Comparison of ENCODE assay signal across 26 cellular contexts in genomic region chr6:95383878-95384277, GRCh38.
"Had no signal": no experiment of that assay in that cellular context is flagged by ENCODE, and none has a peak within 500 bp of the region (broad histone marks: within the 10 kb centered on the region; RNA-seq: fewer than 3 reads in every experiment).

No MANE protein-coding gene starts in this region.

- H3K27me3 Mint-ChIP-seq: natural killer cell treated with Interleukin-12 subunit alpha and Interleukin-12 subunit beta and Interleukin-15 and Interleukin-18, amount 100 ng/mL, for 72 hours; stimulated activated naive B cell treated with anti-CD40 and anti-IgM and Interleukin-4, amounts not matched to agents 10 μg/mL and 1 μg/mL and 100 μg/mL, for 72 hours had no signal

- DNase-seq: hypothalamus; immature natural killer cell; left ventricle myocardium inferior; mesendoderm; naive thymus-derived CD4-positive, alpha-beta T cell; nucleus accumbens; psoas muscle; right lobe of liver; stimulated activated CD4-positive, alpha-beta T cell treated with anti-CD3 and anti-CD28 coated beads, Interleukin-1b, Interleukin-23, amount 100 ng/mL, for 48 hours; stimulated activated CD4-positive, alpha-beta T cell treated with anti-CD3 and anti-CD28 coated beads, Interleukin-2, amount 100 ng/mL, for 48 hours; stimulated activated CD4-positive, alpha-beta T cell treated with anti-CD3 and anti-CD28 coated beads, Interleukin-4, amount 100 ng/mL, for 4 hours; stimulated activated CD8-positive, alpha-beta memory T cell treated with anti-CD3 and anti-CD28 coated beads, Interleukin-4, amount 100 ng/mL, for 48 hours; stimulated activated naive B cell treated with anti-CD40 and anti-IgM and Interleukin-4, amounts not matched to agents 10 μg/mL and 1 μg/mL and 100 μg/mL, for 72 hours; stimulated activated naive CD8-positive, alpha-beta T cell treated with anti-CD3 and anti-CD28 coated beads, Interleukin-15, Interleukin-2, amounts not matched to agents 100 U/mL and 50 U/mL, for 24 hours; stomach; tibial artery; trophoblast cell; uterus had no signal

- H3K36me3 ChIP-seq: heart left ventricle, left ventricle myocardium inferior, pancreas, right lobe of liver, stomach, thoracic aorta, tibial artery, uterus had no signal

- H3K27me3 ChIP-seq: heart left ventricle, pancreas, right lobe of liver, stomach, tibial artery, uterus had no signal

- ATAC-seq: heart left ventricle; naive thymus-derived CD4-positive, alpha-beta T cell; pancreas; psoas muscle; right lobe of liver; stimulated activated naive CD8-positive, alpha-beta T cell treated with anti-CD3 and anti-CD28 coated beads, Interleukin-15, Interleukin-2, amounts not matched to agents 100 U/mL and 50 U/mL, for 24 hours had no signal

- H3K4me1 Mint-ChIP-seq: immature natural killer cell; mesothelial cell of epicardium; naive thymus-derived CD4-positive, alpha-beta T cell had no signal

- H3K4me3 ChIP-seq: heart left ventricle, left ventricle myocardium inferior, lung, pancreas, psoas muscle, right lobe of liver, smooth muscle cell, stomach, thoracic aorta, tibial artery, uterus had no signal

- H3K4me1 ChIP-seq: heart left ventricle, left ventricle myocardium inferior, pancreas, psoas muscle, right lobe of liver, stomach, tibial artery, uterus had no signal

- H3K9me3 ChIP-seq: pancreas, psoas muscle, right lobe of liver, thoracic aorta, uterus had no signal

- H3K36me3 Mint-ChIP-seq: immature natural killer cell; mesothelial cell of epicardium; naive thymus-derived CD4-positive, alpha-beta T cell; stimulated activated naive B cell treated with anti-CD40 and anti-IgM and Interleukin-4, amounts not matched to agents 10 μg/mL and 1 μg/mL and 100 μg/mL, for 72 hours had no signal

- FAIRE-seq: islet of Langerhans, pancreas had no signal

- H3K27ac Mint-ChIP-seq: immature natural killer cell; mesothelial cell of epicardium; naive thymus-derived CD4-positive, alpha-beta T cell; natural killer cell treated with Interleukin-12 subunit alpha and Interleukin-12 subunit beta and Interleukin-15 and Interleukin-18, amount 100 ng/mL, for 72 hours; stimulated activated naive B cell treated with anti-CD40 and anti-IgM and Interleukin-4, amounts not matched to agents 10 μg/mL and 1 μg/mL and 100 μg/mL, for 72 hours had no signal

- H3K4me2 ChIP-seq: smooth muscle cell had no signal

- H3K4me3 Mint-ChIP-seq: immature natural killer cell; mesothelial cell of epicardium; naive thymus-derived CD4-positive, alpha-beta T cell; natural killer cell treated with Interleukin-12 subunit alpha and Interleukin-12 subunit beta and Interleukin-15 and Interleukin-18, amount 100 ng/mL, for 72 hours; stimulated activated naive B cell treated with anti-CD40 and anti-IgM and Interleukin-4, amounts not matched to agents 10 μg/mL and 1 μg/mL and 100 μg/mL, for 72 hours had no signal

- H3K27ac ChIP-seq: heart left ventricle, left ventricle myocardium inferior, pancreas, psoas muscle, right lobe of liver, stomach, thoracic aorta, tibial artery, uterus had no signal
